In the genomic region with DNA sequence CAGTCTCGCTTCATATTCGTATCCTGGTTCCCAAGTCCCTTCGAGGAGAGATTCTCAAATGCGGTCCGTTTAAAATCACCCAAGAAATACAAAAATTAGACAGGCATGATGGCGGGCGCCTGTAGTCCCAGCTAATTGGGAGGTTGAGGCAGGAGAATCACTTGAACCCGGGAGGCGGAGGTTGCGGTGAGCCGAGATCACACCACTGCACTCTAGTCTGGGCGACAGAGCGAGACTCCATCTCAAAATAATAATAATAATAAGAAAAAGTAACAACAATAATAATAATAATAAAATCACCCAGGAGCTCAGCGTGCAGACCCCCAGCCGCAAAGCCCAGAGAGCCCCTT, we compare ENCODE assay signal across 8 cellular contexts. TPM values are rescaled to one million over a fixed set of nuclear protein-coding genes. Genes with fewer than 3 reads are reported as not detected.
DNase-seq lines count a peak whose midpoint lies in the region; ATAC-seq and TF ChIP-seq lines count a peak whose summit lies in the region.
"Not testable (repeated sequence)": the region's sequence is repeated elsewhere in the genome, so short reads cannot be mapped to it uniquely, and the experiment has no call there.

No MANE protein-coding gene starts in this region.

- H3K9me3 Mint-ChIP-seq in activated naive CD8-positive, alpha-beta T cell treated with anti-CD3 and anti-CD28 coated beads for 36 hours; endodermal cell; neural crest cell; stimulated activated naive CD8-positive, alpha-beta T cell treated with anti-CD3 and anti-CD28 coated beads, Interleukin-15, amount 100 ng/mL, for 72 hours: not testable (repeated sequence)

- H3K4me1 ChIP-seq in endodermal cell (ENCODE audit: control insufficient read depth, insufficient read depth, low read length) = not testable (repeated sequence)
- peaks cover 11% of the 10 kb centered on the region for H3K4me1 ChIP-seq in iPS-20b (ENCODE audit: insufficient read depth, low read length)

- peak overlapping the region; percentile 62 for H3K4me3 ChIP-seq in AG10803 (ENCODE audit: low read length)
- peak overlapping the region; percentile 87 for H3K4me3 ChIP-seq in HFF-Myc (replicated peaks; ENCODE audit: low read depth, low read length)
- peak overlapping the region; percentile 78 for H3K4me3 ChIP-seq in SK-N-MC
- not testable (repeated sequence) for H3K4me3 ChIP-seq in endodermal cell (ENCODE audit: low read length)
- H3K4me3 ChIP-seq in iPS-20b (ENCODE audit: low read length) = peak overlapping the region; percentile 72; the same call in 1 of the 2 replicates

- H3K4me3 Mint-ChIP-seq in activated naive CD8-positive, alpha-beta T cell treated with anti-CD3 and anti-CD28 coated beads for 36 hours = peak overlapping the region; percentile 77
- H3K4me3 Mint-ChIP-seq in endodermal cell (peak overlapping the region; percentile 82), neural crest cell (peak overlapping the region; percentile 78)
- H3K4me3 Mint-ChIP-seq in stimulated activated naive CD8-positive, alpha-beta T cell treated with anti-CD3 and anti-CD28 coated beads, Interleukin-15, amount 100 ng/mL, for 72 hours = peak overlapping the region; percentile 81 to 83

- not testable (repeated sequence) for H3K9me3 ChIP-seq in SK-N-MC (ENCODE audit: low read depth, low read length); endodermal cell (ENCODE audit: control insufficient read depth, low read length); iPS-20b (ENCODE audit: insufficient read depth, low read depth, low read length)

- TF ChIP-seq CTCF in AG10803 (conservative IDR thresholded peaks at IDR 0.05; ENCODE audit: low read length); HFF-Myc (IDR thresholded peaks at IDR 0.05; ENCODE audit: low read depth, low read length, missing control alignments); endodermal cell (conservative IDR thresholded peaks at IDR 0.05); neural crest cell (conservative IDR thresholded peaks at IDR 0.05): not testable (repeated sequence)

- not testable (repeated sequence) for H3K36me3 ChIP-seq in SK-N-MC (ENCODE audit: insufficient read depth, low read length); endodermal cell (ENCODE audit: control insufficient read depth, insufficient read depth, low read length); iPS-20b (ENCODE audit: insufficient read depth, low read depth, low read length)

- H3K9ac ChIP-seq in SK-N-MC (ENCODE audit: insufficient read length); endodermal cell (ENCODE audit: extremely low read depth, low read length, poor library complexity, severe bottlenecking); iPS-20b (ENCODE audit: low read depth, low read length): not testable (repeated sequence)

- ATAC-seq in stimulated activated naive CD8-positive, alpha-beta T cell treated with anti-CD3 and anti-CD28 coated beads, Interleukin-15, amount 100 ng/mL, for 72 hours = not testable (repeated sequence)

- H3K27ac ChIP-seq in SK-N-MC; endodermal cell (ENCODE audit: low read depth, low read length); iPS-20b (ENCODE audit: low read length): not testable (repeated sequence)

- H3K27me3 ChIP-seq in endodermal cell (ENCODE audit: control insufficient read depth, insufficient read depth, low read length, poor library complexity, severe bottlenecking) = peaks cover 42% of the 10 kb centered on the region
- H3K27me3 ChIP-seq in iPS-20b (ENCODE audit: insufficient read depth, low read length) = peaks cover 56% of the 10 kb centered on the region

- peaks cover 36% of the 10 kb centered on the region for H3K4me1 Mint-ChIP-seq in activated naive CD8-positive, alpha-beta T cell treated with anti-CD3 and anti-CD28 coated beads for 36 hours
- H3K4me1 Mint-ChIP-seq in endodermal cell (peaks cover 26% of the 10 kb centered on the region), neural crest cell (peaks cover 37% of the 10 kb centered on the region)
- peaks cover 46% of the 10 kb centered on the region for H3K4me1 Mint-ChIP-seq in stimulated activated naive CD8-positive, alpha-beta T cell treated with anti-CD3 and anti-CD28 coated beads, Interleukin-15, amount 100 ng/mL, for 72 hours

- WGBS in endodermal cell (ENCODE audit: insufficient coverage in 1 of 2, insufficient read length in 1 of 2), 2 experiments = 71 to 80% methylated on average over 7 to 13 of the region's 15 CpGs

- not testable (repeated sequence) for H3K36me3 Mint-ChIP-seq in activated naive CD8-positive, alpha-beta T cell treated with anti-CD3 and anti-CD28 coated beads for 36 hours; endodermal cell (ENCODE audit: low read depth); neural crest cell (ENCODE audit: low read depth)

- not testable (repeated sequence) for H3K27me3 Mint-ChIP-seq in activated naive CD8-positive, alpha-beta T cell treated with anti-CD3 and anti-CD28 coated beads for 36 hours; stimulated activated naive CD8-positive, alpha-beta T cell treated with anti-CD3 and anti-CD28 coated beads, Interleukin-15, amount 100 ng/mL, for 72 hours
- H3K27me3 Mint-ChIP-seq in endodermal cell (ENCODE audit: insufficient read depth) (peaks cover 31% of the 10 kb centered on the region), neural crest cell (ENCODE audit: low read depth) (peaks cover 43% of the 10 kb centered on the region)

- not testable (repeated sequence) for DNase-seq in AG10803 (ENCODE audit: low read depth); HFF-Myc (ENCODE audit: extremely low read depth, low read depth); SK-N-MC (ENCODE audit: low read depth, low spot score); activated naive CD8-positive, alpha-beta T cell treated with anti-CD3 and anti-CD28 coated beads for 36 hours; endodermal cell; neural crest cell (ENCODE audit: low read depth, low spot score); stimulated activated naive CD8-positive, alpha-beta T cell treated with anti-CD3 and anti-CD28 coated beads, Interleukin-15, amount 100 ng/mL, for 72 hours

- H3K27ac Mint-ChIP-seq in activated naive CD8-positive, alpha-beta T cell treated with anti-CD3 and anti-CD28 coated beads for 36 hours = peak overlapping the region; percentile 84
- not testable (repeated sequence) for H3K27ac Mint-ChIP-seq in endodermal cell; neural crest cell (ENCODE audit: unreplicated experiment)
- H3K27ac Mint-ChIP-seq in stimulated activated naive CD8-positive, alpha-beta T cell treated with anti-CD3 and anti-CD28 coated beads, Interleukin-15, amount 100 ng/mL, for 72 hours = peak overlapping the region; percentile 77 to 87

RNA-seq across cellular contexts. Expression of gene ACSF3, which starts 0.4 kb away (rescaled TPM):
- total RNA-seq in activated naive CD8-positive, alpha-beta T cell treated with anti-CD3 and anti-CD28 coated beads for 36 hours = 10 to 100 TPM; 32.1 to 38.4 TPM
- 10 to 100 TPM; 34.8 to 35.5 TPM for total RNA-seq in endodermal cell
- 16.8 TPM for polyA plus RNA-seq in endodermal cell (2013, experiment 1 of 2)
- 16.0 TPM for polyA plus RNA-seq in endodermal cell (2013, experiment 2 of 2)
- total RNA-seq in neural crest cell = 25.1 and 31.0 TPM in 2 replicates
